ENCODE assay signal across 10 cellular contexts in the genomic region with DNA sequence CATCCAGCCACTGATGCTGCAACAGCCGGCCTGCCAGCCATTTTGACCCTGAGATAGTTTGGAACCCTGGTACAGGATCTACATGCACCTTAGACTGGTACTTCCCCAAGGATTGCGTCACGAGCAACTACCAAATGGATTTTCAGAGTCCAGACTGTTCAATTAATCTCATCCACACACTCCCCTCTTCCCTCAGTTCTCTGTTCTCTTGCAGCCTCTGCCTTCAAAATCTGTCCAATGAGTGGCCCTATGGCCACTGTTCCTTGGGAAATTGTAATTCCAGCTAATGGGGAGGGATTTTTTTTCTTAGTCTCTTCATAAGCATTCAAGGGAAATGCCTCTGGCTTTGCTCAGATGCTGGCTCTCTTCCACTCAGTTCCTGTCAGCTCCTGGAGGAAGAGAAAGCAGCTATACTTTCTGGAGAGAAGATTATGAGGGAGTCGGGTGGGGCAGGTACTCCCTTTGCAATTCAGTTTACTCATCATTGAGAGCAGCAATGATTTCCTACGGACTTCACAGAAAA. TPM values are rescaled to one million over a fixed set of nuclear protein-coding genes. Genes with fewer than 3 reads are reported as not detected.
A peak's percentile ranks its signal among the peaks of the same experiment; 100 is the strongest.
DNase-seq lines count a peak whose midpoint lies in the region; ATAC-seq and TF ChIP-seq lines count a peak whose summit lies in the region.
"Had no signal": no experiment of that assay in that cellular context is flagged by ENCODE, and none has a peak within 500 bp of the region (broad histone marks: within the 10 kb centered on the region; RNA-seq: fewer than 3 reads in every experiment).

No MANE protein-coding gene starts in this region.

- DNase-seq in ELR (ENCODE audit: low read depth), result peak; percentile 99
- DNase-seq in amniotic stem cell (lab: John Stamatoyannopoulos, UW), result peak; percentile 72
- DNase-seq in heart right ventricle, result peak in 1 of 2 donors; percentile 65
- DNase-seq in gastrocnemius medialis, result peak in 1 of 2 donors; percentile 45
- no peak for DNase-seq in SHP77 (lab: John Stamatoyannopoulos, UW)
- DNase-seq in activated naive CD4-positive, alpha-beta T cell treated with Interleukin-2 at 50 U/mL for 16 hours, result no peak
- DNase-seq in NCI-H2107 (lab: John Stamatoyannopoulos, UW), result no peak
- DNase-seq in NCI-H345 treated with DMSO at 0.1 percent for 48 hours (lab: John Stamatoyannopoulos, UW; ENCODE audit: unreplicated experiment), result no peak
- DNase-seq: activated naive CD4-positive, alpha-beta T cell treated with anti-CD3 and anti-CD28 coated beads, Interleukin-2, amount 10 ng/mL, durations not matched to agents 7 days and 5 days; stimulated activated CD4-positive, alpha-beta T cell treated with anti-CD3 and anti-CD28 coated beads, Interleukin-2, amount 100 ng/mL, for 48 hours had no signal

- no peak for TF ChIP-seq CTCF in heart right ventricle (IDR thresholded peaks at IDR 0.05)
- no peak for TF ChIP-seq CTCF in gastrocnemius medialis (IDR thresholded peaks at IDR 0.05 in 4 of 5, conservative IDR thresholded peaks at IDR 0.05 in 1 of 5)

- ATAC-seq in heart right ventricle (peak; percentile 71 to 95 (median 90)), gastrocnemius medialis (peak; percentile 48 to 74)

- in situ Hi-C loops in gastrocnemius medialis (cut with MboI; ENCODE audit: low sequenced_read_pairs in 4 of 4), result no loop called here

- intact Hi-C loops in heart right ventricle (cut with DNase I) (loop anchor here in 1 of 10 donors (10.0 kb wide), 1 partner anchor 117 kb away; no protein-coding TSS in a partner anchor), gastrocnemius medialis (cut with DNase I; ENCODE audit: low total_unique reads) (no loop called here)

- H3K27me3 ChIP-seq in heart right ventricle, result no peaks in the 10 kb centered on the region
- H3K27me3 ChIP-seq in gastrocnemius medialis, result no peaks in the 10 kb centered on the region

- H3K4me3 ChIP-seq in heart right ventricle (no peak overlapping the region), gastrocnemius medialis (no peak overlapping the region)

- 62 to 64% methylated on average over 5 of the region's 5 CpGs for WGBS in heart right ventricle, 2 donors

- H3K27ac ChIP-seq in heart right ventricle, result peak overlapping the region in 9 of 10 donors; percentile 31 to 87 (median 70)
- peak overlapping the region; percentile 25 to 48 (median 38) for H3K27ac ChIP-seq in gastrocnemius medialis

- H3K9me3 ChIP-seq in heart right ventricle, result peaks cover 0 to 17% (median 7%) of the 10 kb centered on the region in 11 donors
- no peaks in the 10 kb centered on the region for H3K9me3 ChIP-seq in gastrocnemius medialis

- peaks cover 0 to 11% (median 8%) of the 10 kb centered on the region in 9 donors for H3K4me1 ChIP-seq in heart right ventricle
- no peaks in the 10 kb centered on the region for H3K4me1 ChIP-seq in gastrocnemius medialis

- no peak for TF ChIP-seq POLR2A in gastrocnemius medialis (IDR thresholded peaks at IDR 0.05)

- H3K36me3 ChIP-seq in heart right ventricle, result no peaks in the 10 kb centered on the region
- H3K36me3 ChIP-seq in gastrocnemius medialis, result no peaks in the 10 kb centered on the region

RNA-seq across cellular contexts. Expression of gene UAP1, which starts 19.8 kb away (rescaled TPM):
- total RNA-seq in heart right ventricle (10 to 100 TPM; 14.6 to 48.6 (median 19.0) TPM), gastrocnemius medialis (10 to 100 TPM; 29.2 to 57.3 (median 43.2) TPM)
- polyA plus RNA-seq in heart right ventricle, result 10 to 100 TPM; 28.3 to 32.6 TPM

RNA-seq across cellular contexts. Expression of gene UHMK1, which starts 44.1 kb away (rescaled TPM):
- total RNA-seq in heart right ventricle, result 10 to 100 TPM; 16.9 to 30.6 (median 21.0) TPM
- 1 to 10 TPM; 6.7 to 8.5 TPM for polyA plus RNA-seq in heart right ventricle
- 10 to 100 TPM; 60.2 to 91.0 (median 79.7) TPM for total RNA-seq in gastrocnemius medialis

Comparison
In these comparisons a context has a peak if more than half of its experiments do, and no peak if none do; other contexts are left out.
1. DNase-seq: peak in ELR (single experiment) and amniotic stem cell (single experiment); none in SHP77 (0 of 2), activated naive CD4-positive, alpha-beta T cell treated with Interleukin-2 at 50 U/mL for 16 hours (single experiment), NCI-H2107 (single experiment) and NCI-H345 treated with DMSO at 0.1 percent for 48 hours (single experiment).